In the genomic region with DNA sequence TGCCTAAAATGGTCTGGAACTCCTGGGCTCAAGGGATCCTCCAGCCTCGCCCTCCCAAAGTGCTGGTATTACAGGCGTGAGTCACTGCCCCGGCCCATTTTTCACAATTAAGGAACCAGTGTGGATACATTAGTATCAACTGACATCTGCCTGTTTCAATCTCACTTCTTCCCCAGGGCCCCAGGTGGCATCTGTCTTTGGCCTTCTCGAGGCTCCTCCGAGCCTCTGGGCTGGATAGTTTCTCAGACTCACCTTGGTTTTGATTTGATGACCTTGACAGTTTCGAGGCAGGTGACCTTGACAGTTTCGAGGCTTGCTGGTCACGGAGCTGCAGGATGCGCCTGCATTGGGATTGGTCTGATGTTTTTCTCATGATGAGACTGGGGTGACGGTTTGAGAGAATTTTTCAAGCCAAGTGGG, we compare ENCODE assay signal across 1 cellular context.
TF ChIP-seq lines count a peak whose summit lies in the region.

No MANE protein-coding gene starts in this region.

TF ChIP-seq in GM23338, 12 proteins besides CTCF, POLR2A, EP300 and RAD21 (continued from another document):
- TF ChIP-seq, protein P1, sequence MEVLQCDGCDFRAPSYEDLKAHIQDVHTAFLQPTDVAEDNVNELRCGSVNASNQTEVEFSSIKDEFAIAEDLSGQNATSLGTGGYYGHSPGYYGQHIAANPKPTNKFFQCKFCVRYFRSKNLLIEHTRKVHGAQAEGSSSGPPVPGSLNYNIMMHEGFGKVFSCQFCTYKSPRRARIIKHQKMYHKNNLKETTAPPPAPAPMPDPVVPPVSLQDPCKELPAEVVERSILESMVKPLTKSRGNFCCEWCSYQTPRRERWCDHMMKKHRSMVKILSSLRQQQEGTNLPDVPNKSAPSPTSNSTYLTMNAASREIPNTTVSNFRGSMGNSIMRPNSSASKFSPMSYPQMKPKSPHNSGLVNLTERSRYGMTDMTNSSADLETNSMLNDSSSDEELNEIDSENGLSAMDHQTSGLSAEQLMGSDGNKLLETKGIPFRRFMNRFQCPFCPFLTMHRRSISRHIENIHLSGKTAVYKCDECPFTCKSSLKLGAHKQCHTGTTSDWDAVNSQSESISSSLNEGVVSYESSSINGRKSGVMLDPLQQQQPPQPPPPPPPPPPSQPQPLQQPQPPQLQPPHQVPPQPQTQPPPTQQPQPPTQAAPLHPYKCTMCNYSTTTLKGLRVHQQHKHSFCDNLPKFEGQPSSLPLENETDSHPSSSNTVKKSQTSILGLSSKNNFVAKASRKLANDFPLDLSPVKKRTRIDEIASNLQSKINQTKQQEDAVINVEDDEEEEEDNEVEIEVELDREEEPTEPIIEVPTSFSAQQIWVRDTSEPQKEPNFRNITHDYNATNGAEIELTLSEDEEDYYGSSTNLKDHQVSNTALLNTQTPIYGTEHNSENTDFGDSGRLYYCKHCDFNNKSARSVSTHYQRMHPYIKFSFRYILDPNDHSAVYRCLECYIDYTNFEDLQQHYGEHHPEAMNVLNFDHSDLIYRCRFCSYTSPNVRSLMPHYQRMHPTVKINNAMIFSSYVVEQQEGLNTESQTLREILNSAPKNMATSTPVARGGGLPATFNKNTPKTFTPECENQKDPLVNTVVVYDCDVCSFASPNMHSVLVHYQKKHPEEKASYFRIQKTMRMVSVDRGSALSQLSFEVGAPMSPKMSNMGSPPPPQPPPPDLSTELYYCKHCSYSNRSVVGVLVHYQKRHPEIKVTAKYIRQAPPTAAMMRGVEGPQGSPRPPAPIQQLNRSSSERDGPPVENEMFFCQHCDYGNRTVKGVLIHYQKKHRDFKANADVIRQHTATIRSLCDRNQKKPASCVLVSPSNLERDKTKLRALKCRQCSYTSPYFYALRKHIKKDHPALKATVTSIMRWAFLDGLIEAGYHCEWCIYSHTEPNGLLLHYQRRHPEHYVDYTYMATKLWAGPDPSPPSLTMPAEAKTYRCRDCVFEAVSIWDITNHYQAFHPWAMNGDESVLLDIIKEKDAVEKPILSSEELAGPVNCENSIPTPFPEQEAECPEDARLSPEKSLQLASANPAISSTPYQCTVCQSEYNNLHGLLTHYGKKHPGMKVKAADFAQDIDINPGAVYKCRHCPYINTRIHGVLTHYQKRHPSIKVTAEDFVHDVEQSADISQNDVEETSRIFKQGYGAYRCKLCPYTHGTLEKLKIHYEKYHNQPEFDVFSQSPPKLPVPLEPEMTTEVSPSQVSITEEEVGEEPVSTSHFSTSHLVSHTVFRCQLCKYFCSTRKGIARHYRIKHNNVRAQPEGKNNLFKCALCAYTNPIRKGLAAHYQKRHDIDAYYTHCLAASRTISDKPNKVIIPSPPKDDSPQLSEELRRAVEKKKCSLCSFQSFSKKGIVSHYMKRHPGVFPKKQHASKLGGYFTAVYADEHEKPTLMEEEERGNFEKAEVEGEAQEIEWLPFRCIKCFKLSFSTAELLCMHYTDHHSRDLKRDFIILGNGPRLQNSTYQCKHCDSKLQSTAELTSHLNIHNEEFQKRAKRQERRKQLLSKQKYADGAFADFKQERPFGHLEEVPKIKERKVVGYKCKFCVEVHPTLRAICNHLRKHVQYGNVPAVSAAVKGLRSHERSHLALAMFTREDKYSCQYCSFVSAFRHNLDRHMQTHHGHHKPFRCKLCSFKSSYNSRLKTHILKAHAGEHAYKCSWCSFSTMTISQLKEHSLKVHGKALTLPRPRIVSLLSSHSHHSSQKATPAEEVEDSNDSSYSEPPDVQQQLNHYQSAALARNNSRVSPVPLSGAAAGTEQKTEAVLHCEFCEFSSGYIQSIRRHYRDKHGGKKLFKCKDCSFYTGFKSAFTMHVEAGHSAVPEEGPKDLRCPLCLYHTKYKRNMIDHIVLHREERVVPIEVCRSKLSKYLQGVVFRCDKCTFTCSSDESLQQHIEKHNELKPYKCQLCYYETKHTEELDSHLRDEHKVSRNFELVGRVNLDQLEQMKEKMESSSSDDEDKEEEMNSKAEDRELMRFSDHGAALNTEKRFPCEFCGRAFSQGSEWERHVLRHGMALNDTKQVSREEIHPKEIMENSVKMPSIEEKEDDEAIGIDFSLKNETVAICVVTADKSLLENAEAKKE (CRISPR knock-in tag; IDR thresholded peaks at IDR 0.05): no peak
- TF ChIP-seq EZH2phosphoT487 (IDR thresholded peaks at IDR 0.05; ENCODE audit: unreplicated experiment): no peak
- TF ChIP-seq NANOG (IDR thresholded peaks at IDR 0.05; ENCODE audit: borderline replicate concordance): no peak
- TF ChIP-seq, protein P2, sequence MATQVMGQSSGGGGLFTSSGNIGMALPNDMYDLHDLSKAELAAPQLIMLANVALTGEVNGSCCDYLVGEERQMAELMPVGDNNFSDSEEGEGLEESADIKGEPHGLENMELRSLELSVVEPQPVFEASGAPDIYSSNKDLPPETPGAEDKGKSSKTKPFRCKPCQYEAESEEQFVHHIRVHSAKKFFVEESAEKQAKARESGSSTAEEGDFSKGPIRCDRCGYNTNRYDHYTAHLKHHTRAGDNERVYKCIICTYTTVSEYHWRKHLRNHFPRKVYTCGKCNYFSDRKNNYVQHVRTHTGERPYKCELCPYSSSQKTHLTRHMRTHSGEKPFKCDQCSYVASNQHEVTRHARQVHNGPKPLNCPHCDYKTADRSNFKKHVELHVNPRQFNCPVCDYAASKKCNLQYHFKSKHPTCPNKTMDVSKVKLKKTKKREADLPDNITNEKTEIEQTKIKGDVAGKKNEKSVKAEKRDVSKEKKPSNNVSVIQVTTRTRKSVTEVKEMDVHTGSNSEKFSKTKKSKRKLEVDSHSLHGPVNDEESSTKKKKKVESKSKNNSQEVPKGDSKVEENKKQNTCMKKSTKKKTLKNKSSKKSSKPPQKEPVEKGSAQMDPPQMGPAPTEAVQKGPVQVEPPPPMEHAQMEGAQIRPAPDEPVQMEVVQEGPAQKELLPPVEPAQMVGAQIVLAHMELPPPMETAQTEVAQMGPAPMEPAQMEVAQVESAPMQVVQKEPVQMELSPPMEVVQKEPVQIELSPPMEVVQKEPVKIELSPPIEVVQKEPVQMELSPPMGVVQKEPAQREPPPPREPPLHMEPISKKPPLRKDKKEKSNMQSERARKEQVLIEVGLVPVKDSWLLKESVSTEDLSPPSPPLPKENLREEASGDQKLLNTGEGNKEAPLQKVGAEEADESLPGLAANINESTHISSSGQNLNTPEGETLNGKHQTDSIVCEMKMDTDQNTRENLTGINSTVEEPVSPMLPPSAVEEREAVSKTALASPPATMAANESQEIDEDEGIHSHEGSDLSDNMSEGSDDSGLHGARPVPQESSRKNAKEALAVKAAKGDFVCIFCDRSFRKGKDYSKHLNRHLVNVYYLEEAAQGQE (IDR thresholded peaks at IDR 0.05; ENCODE audit: unreplicated experiment): no peak
- no peak for TF ChIP-seq POLR2AphosphoS5 (IDR thresholded peaks at IDR 0.05; ENCODE audit: low read depth)
- TF ChIP-seq CREB1 (CRISPR knock-in tag; IDR thresholded peaks at IDR 0.05; ENCODE audit: low read depth): no peak
